24 cellular contexts compared by ENCODE assay signal in the genomic region with DNA sequence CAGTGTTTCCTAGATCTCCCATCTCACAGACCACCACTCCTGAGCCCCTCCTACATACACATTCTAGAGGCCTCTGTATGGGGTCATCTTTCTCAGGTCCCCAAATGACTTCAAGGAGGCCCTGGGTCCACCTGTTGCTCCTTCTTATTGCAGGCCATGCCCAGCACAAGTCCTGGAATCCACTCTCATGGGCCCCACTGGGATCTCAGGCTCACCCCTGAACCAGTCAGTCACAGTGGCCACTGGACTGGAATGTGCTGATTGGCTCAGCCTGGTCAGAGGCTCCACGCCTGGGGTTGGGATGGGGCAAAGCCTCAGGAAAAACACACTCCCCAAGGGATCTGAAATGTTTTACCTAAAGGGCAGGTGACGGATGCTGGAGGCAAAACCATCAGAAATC. TPM values are rescaled to one million over a fixed set of nuclear protein-coding genes. Genes with fewer than 3 reads are reported as not detected.
"Had no signal": no experiment of that assay in that cellular context is flagged by ENCODE, and none has a peak within 500 bp of the region (broad histone marks: within the 10 kb centered on the region; RNA-seq: fewer than 3 reads in every experiment).

No MANE protein-coding gene starts in this region.

- H3K36me3 Mint-ChIP-seq: naive B cell; natural killer cell; stimulated activated naive B cell treated with anti-CD40 and anti-IgM and Interleukin-4, amounts not matched to agents 10 μg/mL and 1 μg/mL and 100 μg/mL, for 72 hours had no signal

- H3K4me1 ChIP-seq: prostate gland, stomach, thyroid gland, transverse colon, upper lobe of right lung had no signal

- H3K36me3 ChIP-seq: left ventricle myocardium inferior, ovary, prostate gland, stomach, thyroid gland, transverse colon, upper lobe of right lung had no signal

- H3K4me3 ChIP-seq: left ventricle myocardium inferior, lung, ovary, prostate gland, skin epidermis, stomach, testis, thyroid gland, transverse colon, upper lobe of right lung had no signal

- H3K9me3 Mint-ChIP-seq: mesothelial cell of epicardium, natural killer cell had no signal

- H3K27me3 ChIP-seq: ovary, stomach, testis, thyroid gland, transverse colon, upper lobe of right lung had no signal

- H3K4me3 Mint-ChIP-seq: mesothelial cell of epicardium; naive B cell; natural killer cell; stimulated activated naive B cell treated with anti-CD40 and anti-IgM and Interleukin-4, amounts not matched to agents 10 μg/mL and 1 μg/mL and 100 μg/mL, for 72 hours had no signal

- H3K27ac Mint-ChIP-seq: mesothelial cell of epicardium; naive B cell; natural killer cell; stimulated activated naive B cell treated with anti-CD40 and anti-IgM and Interleukin-4, amounts not matched to agents 10 μg/mL and 1 μg/mL and 100 μg/mL, for 72 hours had no signal

- H3K4me1 Mint-ChIP-seq: naive B cell; natural killer cell; stimulated activated naive B cell treated with anti-CD40 and anti-IgM and Interleukin-4, amounts not matched to agents 10 μg/mL and 1 μg/mL and 100 μg/mL, for 72 hours had no signal

- H3K27ac ChIP-seq: left ventricle myocardium inferior, ovary, prostate gland, skin epidermis, stomach, testis, thyroid gland, transverse colon, upper lobe of right lung had no signal

- ATAC-seq: natural killer cell; right cardiac atrium; sciatic nerve; stimulated activated naive CD8-positive, alpha-beta T cell treated with anti-CD3 and anti-CD28 coated beads, Interleukin-15, Interleukin-2, amounts not matched to agents 100 U/mL and 50 U/mL, for 24 hours had no signal

- DNase-seq: islet precursor cell; left ventricle myocardium inferior; naive B cell; natural killer cell; ovary; retina; right cardiac atrium; stimulated activated CD4-positive, alpha-beta T cell treated with anti-CD3 and anti-CD28 coated beads, Interleukin-12 subunit alpha, Interleukin-12 subunit beta, amount 100 ng/mL, for 4 hours; stimulated activated CD4-positive, alpha-beta T cell treated with anti-CD3 and anti-CD28 coated beads, Interleukin-15, amount 100 ng/mL, for 24 hours; stimulated activated CD4-positive, alpha-beta T cell treated with anti-CD3 and anti-CD28 coated beads, Interleukin-2, amount 100 ng/mL, for 24 hours; stimulated activated CD4-positive, alpha-beta T cell treated with anti-CD3 and anti-CD28 coated beads, Interleukin-4, amount 100 ng/mL, for 1 hour; stimulated activated naive B cell treated with anti-CD40 and anti-IgM and Interleukin-4, amounts not matched to agents 10 μg/mL and 1 μg/mL and 100 μg/mL, for 72 hours; stimulated activated naive CD8-positive, alpha-beta T cell treated with anti-CD3 and anti-CD28 coated beads, Interleukin-15, Interleukin-2, amounts not matched to agents 100 U/mL and 50 U/mL, for 24 hours; stomach; testis; thyroid gland; transverse colon; upper lobe of right lung had no signal

- H3K9me3 ChIP-seq: left ventricle myocardium inferior, ovary, prostate gland, stomach, testis, thyroid gland, transverse colon, upper lobe of right lung had no signal

RNA-seq across cellular contexts. Expression of a gene that starts 55.7 kb away (rescaled TPM):
- total RNA-seq: mononuclear cell, natural killer cell had no signal
